In the genomic region with DNA sequence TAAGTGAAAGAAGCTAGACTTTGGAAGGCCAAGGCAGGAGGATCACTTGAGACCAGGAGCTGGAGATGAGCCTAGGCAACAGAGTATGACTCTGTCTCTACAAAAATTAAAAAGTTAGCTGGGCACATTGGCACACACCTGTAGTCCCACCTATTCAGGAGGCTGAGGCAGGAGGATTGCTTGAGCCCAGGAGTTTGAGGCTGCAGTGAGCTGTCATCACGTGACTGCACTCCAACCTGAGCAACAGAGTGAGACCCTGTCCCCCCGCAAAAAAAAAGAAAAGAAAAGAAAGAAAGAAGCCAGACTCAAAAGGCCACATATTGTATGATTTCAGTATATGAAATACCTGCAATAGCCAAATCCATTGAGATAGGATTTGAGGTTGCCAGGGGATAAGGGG, we compare ENCODE assay signal across 9 cellular contexts. TPM values are rescaled to one million over a fixed set of nuclear protein-coding genes. Genes with fewer than 3 reads are reported as not detected.
"Had no signal": no experiment of that assay in that cellular context is flagged by ENCODE, and none has a peak within 500 bp of the region (broad histone marks: within the 10 kb centered on the region; RNA-seq: fewer than 3 reads in every experiment).

No MANE protein-coding gene starts in this region.

- ATAC-seq: GM12878 had no signal

- FAIRE-seq: G401.6, GM12878, GM12891, GM12892, GM18507, GM19239 had no signal

- DNase-seq: GDM1, GF-D8 had no signal

- H3K4me3 ChIP-seq: GM12878 had no signal

RNA-seq across cellular contexts. Expression of a gene that starts 24.7 kb away (rescaled TPM):
- total RNA-seq: G401, GM12878 had no signal
- polyA plus RNA-seq: GM12878 had no signal

RNA-seq across cellular contexts. Expression of a gene that starts 43.7 kb away (rescaled TPM):
- total RNA-seq: G401, GM12878 had no signal
- polyA plus RNA-seq: GM12878 had no signal
